Comparison of ENCODE assay signal across 17 cellular contexts in genomic region chrX:102808336-102808735, GRCh38.
A peak's percentile ranks its signal among the peaks of the same experiment; 100 is the strongest.
DNase-seq lines count a peak whose midpoint lies in the region; ATAC-seq lines count a peak whose summit lies in the region.
"Had no signal": no experiment of that assay in that cellular context is flagged by ENCODE, and none has a peak within 500 bp of the region (broad histone marks: within the 10 kb centered on the region; RNA-seq: fewer than 3 reads in every experiment).

No MANE protein-coding gene starts in this region.

- H2BK120ac ChIP-seq in neuronal stem cell (ENCODE audit: low read depth, low read length): no peak overlapping the region

- H3K14ac ChIP-seq in neuronal stem cell (ENCODE audit: low read length): no peak overlapping the region

- H3K27me3 ChIP-seq in endocrine pancreas (ENCODE audit: control insufficient read depth, insufficient read depth, low read length) (no peaks in the 10 kb centered on the region), neuronal stem cell (ENCODE audit: control insufficient read depth in 3 of 3, insufficient read depth in 3 of 3, low read depth in 1 of 3, low read length in 3 of 3) (no peaks in the 10 kb centered on the region)
- H3K27me3 ChIP-seq: Peyer's patch had no signal

- DNase-seq in ELR (ENCODE audit: low read depth): peak; percentile 58
- peak; percentile 30 for DNase-seq in LHCN-M2 (ENCODE audit: low read depth)
- peak; percentile 40 for DNase-seq in kidney tubule cell (ENCODE audit: low spot score)
- DNase-seq in T-helper 9 cell: no peak
- no peak for DNase-seq in SHP77 treated with DMSO at 0.1 percent for 48 hours (lab: John Stamatoyannopoulos, UW)
- DNase-seq in neuronal stem cell (ENCODE audit: low spot score): no peak
- DNase-seq: DMS79, GF-D8, KG1, NCI-H1105 treated with DMSO at 0.1 percent for 48 hours, NCI-H187 treated with DMSO at 0.1 percent for 48 hours, NCI-H774, Peyer's patch had no signal

- H3K9ac ChIP-seq in endocrine pancreas (ENCODE audit: control insufficient read depth, insufficient read depth, low read length): no peak overlapping the region
- H3K9ac ChIP-seq in neuronal stem cell (ENCODE audit: low read depth, low read length, poor library complexity): no peak overlapping the region

- H3K9me3 ChIP-seq in endocrine pancreas (ENCODE audit: control insufficient read depth, low read length) (no peaks in the 10 kb centered on the region), neuronal stem cell (replicated peaks in 1 of 2; ENCODE audit: control insufficient read depth in 2 of 2, insufficient read depth in 1 of 2, low read depth in 1 of 2, low read length in 2 of 2) (no peaks in the 10 kb centered on the region)
- H3K9me3 ChIP-seq: Peyer's patch had no signal

- H3K79me1 ChIP-seq in neuronal stem cell (ENCODE audit: low read depth, low read length): no peaks in the 10 kb centered on the region

- no peak for ATAC-seq in HG03571 (IDR thresholded peaks at IDR 0.05; ENCODE audit: unreplicated experiment)
- ATAC-seq: GM23338 had no signal

- H3K27ac ChIP-seq in neuronal stem cell (replicated peaks; ENCODE audit: low read length): no peak overlapping the region
- H3K27ac ChIP-seq: HL-60, Peyer's patch had no signal

- H2AFZ ChIP-seq in neuronal stem cell (ENCODE audit: low read length): no peak overlapping the region
- H2AFZ ChIP-seq: GM23338 had no signal

- H3K4me3 ChIP-seq in endocrine pancreas (ENCODE audit: control insufficient read depth, insufficient read depth, low read length) (peak overlapping the region; percentile 14), neuronal stem cell (ENCODE audit: low read length in 2 of 2) (no peak overlapping the region)
- H3K4me3 ChIP-seq: GM23338, Peyer's patch had no signal

- H4K91ac ChIP-seq in neuronal stem cell (ENCODE audit: low read depth, low read length, poor library complexity): no peak overlapping the region

- no peak overlapping the region for H2AK5ac ChIP-seq in neuronal stem cell (ENCODE audit: low read depth, low read length)

- no CpG with 5 or more reads among the region's 1 CpG for WGBS in neuronal stem cell (ENCODE audit: extremely low coverage in 2 of 2, insufficient read length in 2 of 2, insufficient replicate concordance in 1 of 2), 2 donors

- H4K8ac ChIP-seq in neuronal stem cell (ENCODE audit: low read depth, low read length): no peak overlapping the region

- H3K4me1 ChIP-seq in endocrine pancreas (ENCODE audit: control insufficient read depth, insufficient read depth, low read length) (no peaks in the 10 kb centered on the region), neuronal stem cell (ENCODE audit: control insufficient read depth in 2 of 2, insufficient read depth in 1 of 2, low read depth in 1 of 2, low read length in 2 of 2) (no peaks in the 10 kb centered on the region)
- H3K4me1 ChIP-seq: Peyer's patch had no signal

- H2BK5ac ChIP-seq in neuronal stem cell (ENCODE audit: low read length): no peak overlapping the region

- H3K18ac ChIP-seq in neuronal stem cell (ENCODE audit: low read length): no peak overlapping the region

- no peak overlapping the region for H3K23ac ChIP-seq in neuronal stem cell (ENCODE audit: low read depth, low read length, poor library complexity)

- no peaks in the 10 kb centered on the region for H3K36me3 ChIP-seq in endocrine pancreas (ENCODE audit: control insufficient read depth, insufficient read depth, low read length)
- H3K36me3 ChIP-seq in neuronal stem cell (replicated peaks in 1 of 2; ENCODE audit: control insufficient read depth in 2 of 2, insufficient read depth in 2 of 2, low read length in 2 of 2): no peaks in the 10 kb centered on the region
- H3K36me3 ChIP-seq: Peyer's patch had no signal

- no peak overlapping the region for H2BK15ac ChIP-seq in neuronal stem cell (ENCODE audit: low read length)

- no peak overlapping the region for H3K4me2 ChIP-seq in neuronal stem cell (ENCODE audit: insufficient read depth, low read length, poor library complexity, severe bottlenecking)
- H3K4me2 ChIP-seq: GM23338 had no signal

- no peak overlapping the region for H2BK12ac ChIP-seq in neuronal stem cell (ENCODE audit: low read length)

- H3K4ac ChIP-seq in neuronal stem cell (ENCODE audit: low read length): no peak overlapping the region

Comparison
In these comparisons a context has a peak if more than half of its experiments do, and no peak if none do; other contexts are left out.
1. DNase-seq: peak in ELR (single experiment), LHCN-M2 (single experiment) and kidney tubule cell (single experiment); none in T-helper 9 cell (single experiment), SHP77 treated with DMSO at 0.1 percent for 48 hours (single experiment) and neuronal stem cell (single experiment).